In the genomic region with DNA sequence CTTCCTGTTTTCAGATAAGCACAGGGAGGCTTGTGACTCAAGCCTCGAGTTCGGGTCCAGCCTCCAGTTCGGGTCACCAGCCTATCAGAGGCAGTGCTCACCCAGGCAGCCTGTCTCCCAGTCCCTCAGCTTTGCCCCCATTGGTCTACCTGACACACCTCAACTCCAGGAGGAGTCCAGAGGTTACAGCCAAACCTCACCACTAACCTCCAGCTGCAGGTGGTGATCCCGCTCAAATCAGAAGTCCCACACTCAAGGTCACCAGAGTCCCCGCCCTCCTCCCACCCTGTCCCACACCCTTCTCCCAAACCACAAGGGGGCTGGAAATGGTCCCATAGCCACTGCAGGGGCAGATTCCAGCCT, we compare ENCODE assay signal across 8 cellular contexts. TPM values are rescaled to one million over a fixed set of nuclear protein-coding genes. Genes with fewer than 3 reads are reported as not detected.
DNase-seq lines count a peak whose midpoint lies in the region; ATAC-seq and TF ChIP-seq lines count a peak whose summit lies in the region.

No MANE protein-coding gene starts in this region.

- H3K36me3 Mint-ChIP-seq in dendritic cell treated with granulocyte-macrophage colony-stimulating factor and Interleukin-4, amounts not matched to agents 40 ng/mL and 50 ng/mL, for 4 days (ENCODE audit: low read depth): peaks cover 46% of the 10 kb centered on the region
- H3K36me3 Mint-ChIP-seq in osteocyte (ENCODE audit: unreplicated experiment): peaks cover under 1% of the 10 kb centered on the region

- no peak for TF ChIP-seq CTCF in osteocyte (IDR thresholded peaks at IDR 0.05)

- H3K4me3 Mint-ChIP-seq in dendritic cell treated with granulocyte-macrophage colony-stimulating factor and Interleukin-4, amounts not matched to agents 40 ng/mL and 50 ng/mL, for 4 days: peak overlapping the region; percentile 70
- peak overlapping the region; percentile 67 for H3K4me3 Mint-ChIP-seq in osteocyte (ENCODE audit: unreplicated experiment)

- H3K27ac Mint-ChIP-seq in dendritic cell treated with granulocyte-macrophage colony-stimulating factor and Interleukin-4, amounts not matched to agents 40 ng/mL and 50 ng/mL, for 4 days: peak overlapping the region; percentile 92
- H3K27ac Mint-ChIP-seq in osteocyte (ENCODE audit: unreplicated experiment): peak overlapping the region; percentile 39

- intact Hi-C loops in dendritic cell treated with granulocyte-macrophage colony-stimulating factor and Interleukin-4, amounts not matched to agents 40 ng/mL and 50 ng/mL, for 4 days (cut with micrococcal nuclease): loop anchor here (1.0 to 5.0 kb wide), 2 partner anchors 9 to 36 kb away; no protein-coding TSS in a partner anchor

- no peak for ATAC-seq in HG02571 (IDR thresholded peaks at IDR 0.05; ENCODE audit: unreplicated experiment)

- no peaks in the 10 kb centered on the region for H3K9me3 Mint-ChIP-seq in dendritic cell treated with granulocyte-macrophage colony-stimulating factor and Interleukin-4, amounts not matched to agents 40 ng/mL and 50 ng/mL, for 4 days
- no peaks in the 10 kb centered on the region for H3K9me3 Mint-ChIP-seq in osteocyte (ENCODE audit: unreplicated experiment)

- DNase-seq in NCI-H2029 (lab: John Stamatoyannopoulos, UW) (peak; percentile 30), NCI-H2029 treated with DMSO at 0.1 percent for 48 hours (lab: John Stamatoyannopoulos, UW) (no peak), NCI-H1105 treated with DMSO at 0.1 percent for 48 hours (lab: John Stamatoyannopoulos, UW) (peak; percentile 28), osteocyte (ENCODE audit: extremely low spot score, unreplicated experiment) (no peak), NCI-H1694 (lab: John Stamatoyannopoulos, UW) (no peak), OCI-M2 (lab: John Stamatoyannopoulos, UW; ENCODE audit: unreplicated experiment) (no peak)

- no peaks in the 10 kb centered on the region for H3K27me3 Mint-ChIP-seq in dendritic cell treated with granulocyte-macrophage colony-stimulating factor and Interleukin-4, amounts not matched to agents 40 ng/mL and 50 ng/mL, for 4 days
- H3K27me3 Mint-ChIP-seq in osteocyte (ENCODE audit: unreplicated experiment): no peaks in the 10 kb centered on the region

- peaks cover 78% of the 10 kb centered on the region for H3K4me1 Mint-ChIP-seq in dendritic cell treated with granulocyte-macrophage colony-stimulating factor and Interleukin-4, amounts not matched to agents 40 ng/mL and 50 ng/mL, for 4 days (ENCODE audit: low read depth)
- H3K4me1 Mint-ChIP-seq in osteocyte (ENCODE audit: unreplicated experiment): peaks cover 22% of the 10 kb centered on the region

RNA-seq across cellular contexts. Expression of a gene that starts 42.1 kb away (rescaled TPM):
- total RNA-seq in osteocyte: 30.8 and 31.9 TPM in 2 replicates

Comparison
In these comparisons a context has a peak if more than half of its experiments do, and no peak if none do; other contexts are left out.
1. DNase-seq: peak in NCI-H2029 (single experiment) and NCI-H1105 treated with DMSO at 0.1 percent for 48 hours (single experiment); none in NCI-H2029 treated with DMSO at 0.1 percent for 48 hours (single experiment), osteocyte (single experiment), NCI-H1694 (single experiment) and OCI-M2 (single experiment).